8 cellular contexts compared by ENCODE assay signal in genomic region chr9:128920381-128921058, GRCh38. TPM values are rescaled to one million over a fixed set of nuclear protein-coding genes. Genes with fewer than 3 reads are reported as not detected.
A peak's percentile ranks its signal among the peaks of the same experiment; 100 is the strongest.
DNase-seq lines count a peak whose midpoint lies in the region; ATAC-seq and TF ChIP-seq lines count a peak whose summit lies in the region.

TSS of gene PHYHD1 (plus strand) at chr9:128920982. CDS start at chr9:128922324, 1,342 bp downstream.

- peaks cover 4% of the 10 kb centered on the region for H3K36me3 ChIP-seq in mesendoderm (ENCODE audit: control insufficient read depth, insufficient read depth, low read length)
- H3K36me3 ChIP-seq in tibial artery = peaks cover 15 to 30% (median 16%) of the 10 kb centered on the region in 3 donors

- H2BK120ac ChIP-seq in mesendoderm (ENCODE audit: low read depth, low read length) = no peak within 1 kb of the TSS

- H2AK5ac ChIP-seq in mesendoderm (ENCODE audit: low read length) = peak within 1 kb of the TSS; percentile 10

- H2BK15ac ChIP-seq in mesendoderm (replicated peaks; ENCODE audit: low read depth) = no peak within 1 kb of the TSS

- H3K4ac ChIP-seq in mesendoderm (ENCODE audit: low read depth, low read length) = peak within 1 kb of the TSS; percentile 10

- peak within 1 kb of the TSS; percentile 70 for H3K18ac ChIP-seq in mesendoderm (ENCODE audit: low read length)

- no peak for ATAC-seq in GM18861 (IDR thresholded peaks at IDR 0.05; ENCODE audit: unreplicated experiment)

- peak within 1 kb of the TSS; percentile 80 for H3K4me2 ChIP-seq in mesendoderm (ENCODE audit: low read length)

- H3K4me3 ChIP-seq in mesendoderm (ENCODE audit: low read length) = no peak within 1 kb of the TSS
- H3K4me3 ChIP-seq in tibial artery = peak within 1 kb of the TSS; percentile 52 to 63

- WGBS in mesendoderm (ENCODE audit: extremely low coverage, insufficient coverage, low lambda C conversion rate) = no CpG with 5 or more reads among the region's 13 CpGs

- H4K8ac ChIP-seq in mesendoderm (ENCODE audit: low read depth, low read length) = no peak within 1 kb of the TSS

- H3K79me1 ChIP-seq in mesendoderm (ENCODE audit: low read length) = no peaks in the 10 kb centered on the region

- H4K5ac ChIP-seq in mesendoderm (ENCODE audit: low read length) = no peak within 1 kb of the TSS

- H3K27ac ChIP-seq in mesendoderm (ENCODE audit: low read depth, low read length) (peak within 1 kb of the TSS; percentile 81), tibial artery (peak within 1 kb of the TSS; percentile 95 to 98)

- H3K9me3 ChIP-seq in tibial artery = no peaks in the 10 kb centered on the region

- H3K56ac ChIP-seq in mesendoderm (ENCODE audit: low read length) = peak within 1 kb of the TSS; percentile 91

- no peak for TF ChIP-seq CTCF in tibial artery (IDR thresholded peaks at IDR 0.05)

- H2BK5ac ChIP-seq in mesendoderm (ENCODE audit: low read length) = peak within 1 kb of the TSS; percentile 50

- peak within 1 kb of the TSS; percentile 85 for H3K9ac ChIP-seq in mesendoderm (ENCODE audit: low read length)

- H3K79me2 ChIP-seq in mesendoderm (ENCODE audit: control insufficient read depth, insufficient read depth, low read length) = no peaks in the 10 kb centered on the region

- peaks cover 4% of the 10 kb centered on the region for H3K4me1 ChIP-seq in mesendoderm (ENCODE audit: control insufficient read depth, low read depth, low read length)
- H3K4me1 ChIP-seq in tibial artery = peaks cover 18 to 84% (median 74%) of the 10 kb centered on the region in 4 donors

- H3K27me3 ChIP-seq in mesendoderm (ENCODE audit: insufficient read depth, low read length, poor library complexity) (no peaks in the 10 kb centered on the region), tibial artery (no peaks in the 10 kb centered on the region)

- peak; percentile 75 for DNase-seq in AG08396 (ENCODE audit: low spot score)
- DNase-seq in NCI-H2196 (lab: John Stamatoyannopoulos, UW; ENCODE audit: unreplicated experiment) = peak; percentile 53
- DNase-seq in ecto neural progenitor cell (ENCODE audit: low spot score) = peak; percentile 46
- no peak for DNase-seq in mesendoderm
- DNase-seq in tibial artery = peak; percentile 87 to 97
- no peak for DNase-seq in stimulated activated CD4-positive, alpha-beta T cell treated with anti-CD3 and anti-CD28 coated beads, Interleukin-4, amount 100 ng/mL, for 4 hours
- no peak for DNase-seq in activated T-cell treated with anti-CD3 and anti-CD28 coated beads, Interleukin-2, amount 50 U/mL, for 1 hour

- intact Hi-C loops in tibial artery (cut with DNase I; ENCODE audit: low total_unique reads) = loop anchor here (5.0 kb wide), 1 partner anchor 38 kb away; the partner anchor contains the start of genes KYAT1 and LRRC8A

- H3K23ac ChIP-seq in mesendoderm (ENCODE audit: low read length) = no peak within 1 kb of the TSS

RNA-seq across cellular contexts. Expression of gene PHYHD1, which starts in this region (rescaled TPM):
- 9.4 TPM for polyA plus RNA-seq in mesendoderm (2013, experiment 1 of 2)
- 8.5 TPM for polyA plus RNA-seq in mesendoderm (2013, experiment 2 of 2)

Comparison
In these comparisons a context has a peak if more than half of its experiments do, and no peak if none do; other contexts are left out.
1. DNase-seq: peak in AG08396 (single experiment), NCI-H2196 (single experiment), ecto neural progenitor cell (single experiment) and tibial artery (2 of 2); none in mesendoderm (single experiment), stimulated activated CD4-positive, alpha-beta T cell treated with anti-CD3 and anti-CD28 coated beads, Interleukin-4, amount 100 ng/mL, for 4 hours (0 of 2) and activated T-cell treated with anti-CD3 and anti-CD28 coated beads, Interleukin-2, amount 50 U/mL, for 1 hour (single experiment).